ENCODE assay signal across 1 cellular context in genomic region chr5:142391031-142391872, GRCh38.
TF ChIP-seq lines count a peak whose summit lies in the region.

No MANE protein-coding gene starts in this region.

TF ChIP-seq in WTC11, 78 proteins besides CTCF, POLR2A, EP300 and RAD21 (continued from another document):
- TF ChIP-seq NFYB (CRISPR knock-in tag; conservative IDR thresholded peaks at IDR 0.05; ENCODE audit: low read depth): no peak
- no peak for TF ChIP-seq MLX (CRISPR knock-in tag; IDR thresholded peaks at IDR 0.05)
- no peak for TF ChIP-seq CREM (CRISPR knock-in tag; IDR thresholded peaks at IDR 0.05)
- no peak for TF ChIP-seq ZNF219 (CRISPR knock-in tag; IDR thresholded peaks at IDR 0.05; ENCODE audit: borderline replicate concordance)
- no peak for TF ChIP-seq ZNF317 (CRISPR knock-in tag; IDR thresholded peaks at IDR 0.05; ENCODE audit: borderline replicate concordance, low read depth)
- TF ChIP-seq ZNF138 (CRISPR knock-in tag; conservative IDR thresholded peaks at IDR 0.05): no peak
- no peak for TF ChIP-seq ZBTB43 (CRISPR knock-in tag; IDR thresholded peaks at IDR 0.05)
- TF ChIP-seq KAT7 (CRISPR knock-in tag; IDR thresholded peaks at IDR 0.05; ENCODE audit: borderline replicate concordance): no peak
TF ChIP-seq in WTC11: peak in this region for 0.
